ENCODE assay signal across 1 cellular context in genomic region chr1:22416555-22417454, GRCh38.
TF ChIP-seq lines count a peak whose summit lies in the region.

No MANE protein-coding gene starts in this region.

TF ChIP-seq in GM12878, 131 proteins besides CTCF, POLR2A, EP300 and RAD21 (continued from another document):
- TF ChIP-seq ZBTB40 (IDR thresholded peaks at IDR 0.05; ENCODE audit: borderline replicate concordance) (no peak), SUZ12 (IDR thresholded peaks at IDR 0.05; ENCODE audit: unreplicated experiment) (no peak), SREBF2 (IDR thresholded peaks at IDR 0.05; ENCODE audit: low read length) (no peak), JUND (IDR thresholded peaks at IDR 0.05; ENCODE audit: low read depth, low read length) (no peak), ZNF207 (IDR thresholded peaks at IDR 0.05; ENCODE audit: borderline replicate concordance) (no peak), ZBED1 (IDR thresholded peaks at IDR 0.05; ENCODE audit: borderline replicate concordance) (no peak)
TF ChIP-seq in GM12878: peak in this region for 11.
